Comparison of ENCODE assay signal across 12 cellular contexts in the genomic region with DNA sequence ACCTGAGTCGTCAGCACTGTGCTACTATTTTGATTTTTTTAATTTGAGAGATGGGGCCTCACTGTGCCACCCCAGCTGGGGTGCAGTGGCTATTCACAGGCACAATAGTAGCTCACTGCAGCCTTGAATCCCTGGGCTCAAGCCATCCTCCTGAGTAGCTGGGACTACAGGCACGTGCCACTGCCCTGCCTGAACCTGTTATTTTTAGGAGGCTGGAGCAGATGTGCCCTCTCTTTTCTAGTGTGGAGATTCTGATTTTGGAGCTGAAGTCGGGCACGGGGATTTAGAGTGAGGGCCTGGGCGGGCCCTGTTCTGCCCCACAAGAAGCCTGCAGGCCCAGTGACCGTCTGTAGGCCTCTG. TPM values are rescaled to one million over a fixed set of nuclear protein-coding genes. Genes with fewer than 3 reads are reported as not detected.
A peak's percentile ranks its signal among the peaks of the same experiment; 100 is the strongest.
DNase-seq lines count a peak whose midpoint lies in the region; FAIRE-seq and TF ChIP-seq lines count a peak whose summit lies in the region.
"Had no signal": no experiment of that assay in that cellular context is flagged by ENCODE, and none has a peak within 500 bp of the region (broad histone marks: within the 10 kb centered on the region; RNA-seq: fewer than 3 reads in every experiment).

No MANE protein-coding gene starts in this region.

- no peaks in the 10 kb centered on the region for H3K9me3 ChIP-seq in thyroid gland
- H3K9me3 ChIP-seq: HAP-1 had no signal

- no peak overlapping the region for H3K4me3 ChIP-seq in thyroid gland (replicated peaks in 1 of 3)
- H3K4me3 ChIP-seq: HAP-1 had no signal

- intact Hi-C loops in thyroid gland (cut with DNase I): no loop called here

- TF ChIP-seq CTCF in brain (conservative IDR thresholded peaks at IDR 0.05): no peak
- no peak for TF ChIP-seq CTCF in thyroid gland (IDR thresholded peaks at IDR 0.05)

- no peaks in the 10 kb centered on the region for H3K9me3 Mint-ChIP-seq in activated naive CD4-positive, alpha-beta T cell treated with anti-CD3 and anti-CD28 coated beads, Interleukin-2, amount 10 ng/mL, durations not matched to agents 7 days and 5 days
- no peaks in the 10 kb centered on the region for H3K9me3 Mint-ChIP-seq in brain
- H3K9me3 Mint-ChIP-seq: effector memory CD8-positive, alpha-beta T cell had no signal

- peaks cover 14 to 21% of the 10 kb centered on the region in 2 donors for H3K36me3 ChIP-seq in thyroid gland

- no peak for FAIRE-seq in GM12892 (lab: Jason Lieb, UNC)

- WGBS in thyroid gland, 2 donors: 75 to 92% methylated on average over 6 of the region's 6 CpGs

- H3K27ac Mint-ChIP-seq in activated naive CD4-positive, alpha-beta T cell treated with anti-CD3 and anti-CD28 coated beads, Interleukin-2, amount 10 ng/mL, durations not matched to agents 7 days and 5 days: peak overlapping the region; percentile 64
- H3K27ac Mint-ChIP-seq in brain: peak overlapping the region in 3 of 5 experiments; percentile 57 to 96 (median 95)

- no peak for DNase-seq in activated naive CD4-positive, alpha-beta T cell treated with anti-CD3 and anti-CD28 coated beads, Interleukin-2, amount 10 ng/mL, durations not matched to agents 7 days and 5 days
- DNase-seq in activated naive CD4-positive, alpha-beta T cell (lab: John Stamatoyannopoulos, UW): no peak
- DNase-seq in mesenteric fat pad (ENCODE audit: low spot score) (peak; percentile 57), thyroid gland (no peak), GM12892 (ENCODE audit: insufficient read length) (no peak), UCSD-AML1 (lab: John Stamatoyannopoulos, UW; ENCODE audit: unreplicated experiment) (no peak), DMS114 treated with DMSO at 0.1 percent for 48 hours (lab: John Stamatoyannopoulos, UW; ENCODE audit: unreplicated experiment) (no peak)
- DNase-seq: activated gamma-delta T cell treated with Interleukin-2 at 50 U/mL for 16 hours; effector memory CD8-positive, alpha-beta T cell; T1000 had no signal

- H3K27me3 Mint-ChIP-seq in activated naive CD4-positive, alpha-beta T cell treated with anti-CD3 and anti-CD28 coated beads, Interleukin-2, amount 10 ng/mL, durations not matched to agents 7 days and 5 days: no peaks in the 10 kb centered on the region
- H3K27me3 Mint-ChIP-seq in brain: no peaks in the 10 kb centered on the region
- H3K27me3 Mint-ChIP-seq: effector memory CD8-positive, alpha-beta T cell had no signal

- peak overlapping the region in 2 of 3 donors; percentile 1 to 15 for H3K27ac ChIP-seq in thyroid gland

- H3K27me3 ChIP-seq in thyroid gland: no peaks in the 10 kb centered on the region

- CTCF ChIA-PET in activated naive CD4-positive, alpha-beta T cell treated with anti-CD3 and anti-CD28 coated beads, Interleukin-2, amount 10 ng/mL, durations not matched to agents 7 days and 5 days (lab: Charles Lee): interaction anchor here (1.5 kb wide), 1 partner anchor 37 kb away, joined by 6 read pairs; no protein-coding TSS in a partner anchor

- TF ChIP-seq POLR2A in thyroid gland (IDR thresholded peaks at IDR 0.05) (no peak), GM12892 (IDR thresholded peaks at IDR 0.05; ENCODE audit: low read depth, low read length) (no peak)

- no peak overlapping the region for H3K4me3 Mint-ChIP-seq in activated naive CD4-positive, alpha-beta T cell treated with anti-CD3 and anti-CD28 coated beads, Interleukin-2, amount 10 ng/mL, durations not matched to agents 7 days and 5 days
- H3K4me3 Mint-ChIP-seq in brain: no peak overlapping the region
- H3K4me3 Mint-ChIP-seq: effector memory CD8-positive, alpha-beta T cell had no signal

- peaks cover 48% of the 10 kb centered on the region for H3K36me3 Mint-ChIP-seq in activated naive CD4-positive, alpha-beta T cell treated with anti-CD3 and anti-CD28 coated beads, Interleukin-2, amount 10 ng/mL, durations not matched to agents 7 days and 5 days
- H3K36me3 Mint-ChIP-seq in brain: peaks cover 81% of the 10 kb centered on the region

- peaks cover 0 to 12% of the 10 kb centered on the region in 2 donors for H3K4me1 ChIP-seq in thyroid gland
- H3K4me1 ChIP-seq: HAP-1 had no signal

- peaks cover 21% of the 10 kb centered on the region for H3K4me1 Mint-ChIP-seq in activated naive CD4-positive, alpha-beta T cell treated with anti-CD3 and anti-CD28 coated beads, Interleukin-2, amount 10 ng/mL, durations not matched to agents 7 days and 5 days
- H3K4me1 Mint-ChIP-seq in brain: peaks cover 20% of the 10 kb centered on the region

RNA-seq across cellular contexts. Expression of gene SLC25A47, which starts 17.3 kb away (rescaled TPM):
- 0.27 TPM for polyA plus RNA-seq in brain (ENCODE audit: insufficient read depth, low read depth, low replicate concordance)
- total RNA-seq in mesenteric fat pad (not detected), thyroid gland (not detected)
- polyA plus RNA-seq in GM12892 (2012; ENCODE audit: missing spikeins): not detected

RNA-seq across cellular contexts. Expression of gene SLC25A29, which starts 34.2 kb away (rescaled TPM):
- polyA plus RNA-seq in brain (ENCODE audit: insufficient read depth, low read depth, low replicate concordance): 50.1 TPM
- total RNA-seq in mesenteric fat pad (20.0 TPM), thyroid gland (100 to 1,000 TPM; 354 to 606 (median 433) TPM)
- polyA plus RNA-seq in GM12892 (2012; ENCODE audit: missing spikeins): 9.7 TPM

RNA-seq across cellular contexts. Expression of gene WDR25, which starts 35.9 kb away (rescaled TPM):
- polyA plus RNA-seq in brain (ENCODE audit: insufficient read depth, low read depth, low replicate concordance): 22.8 TPM
- 8.7 TPM for total RNA-seq in mesenteric fat pad
- 10 to 100 TPM; 13.3 to 41.8 (median 29.6) TPM for total RNA-seq in thyroid gland
- polyA plus RNA-seq in GM12892 (2012; ENCODE audit: missing spikeins): 2.6 TPM

Comparison
In these comparisons a context has a peak if more than half of its experiments do, and no peak if none do; other contexts are left out.
1. RNA of gene SLC25A29, which starts 34.2 kb away (total RNA-seq): 354 to 606 TPM in thyroid gland; 20.0 TPM in mesenteric fat pad (single experiment); every median in the first group is over 10 times any median in the second.